In genomic region chr15:70492240-70493177, GRCh38 we compare ENCODE assay signal across 1 cellular context.
TF ChIP-seq lines count a peak whose summit lies in the region.

No MANE protein-coding gene starts in this region.

TF ChIP-seq in A549, 52 proteins besides CTCF, POLR2A, EP300 and RAD21 (continued from another document):
- TF ChIP-seq CHD4 (IDR thresholded peaks at IDR 0.05; ENCODE audit: borderline replicate concordance), result no peak
- 0 out of 2 replicates have a peak, but pooled peaks have one; percentile 23 for TF ChIP-seq MYC (IDR thresholded peaks at IDR 0.05; ENCODE audit: borderline replicate concordance, low read length)
- no peak for TF ChIP-seq KDM1A (IDR thresholded peaks at IDR 0.05; ENCODE audit: low read depth)
- TF ChIP-seq NPAS2 (CRISPR knock-in tag; IDR thresholded peaks at IDR 0.05; ENCODE audit: borderline replicate concordance), result no peak
- TF ChIP-seq CHD2 (IDR thresholded peaks at IDR 0.05; ENCODE audit: low read length, partially characterized antibody), result no peak
- TF ChIP-seq MAX (IDR thresholded peaks at IDR 0.05), result 0 out of 2 replicates have a peak, but pooled peaks have one; percentile 40
- TF ChIP-seq ELK1 (IDR thresholded peaks at IDR 0.05; ENCODE audit: low read depth, low read length), result no peak
- TF ChIP-seq HMGXB4 (CRISPR knock-in tag; IDR thresholded peaks at IDR 0.05; ENCODE audit: borderline replicate concordance), result no peak
- no peak for TF ChIP-seq ZFP36 (IDR thresholded peaks at IDR 0.05; ENCODE audit: borderline replicate concordance, partially characterized antibody)
- TF ChIP-seq EHMT2 (IDR thresholded peaks at IDR 0.05; ENCODE audit: low read depth), result no peak
- no peak for TF ChIP-seq MAZ (IDR thresholded peaks at IDR 0.05; ENCODE audit: borderline replicate concordance, low read depth, low read length)
- TF ChIP-seq HDAC2 (IDR thresholded peaks at IDR 0.05), result no peak
- peak; percentile 51; the same call in 1 of the 2 replicates for TF ChIP-seq GATA3 (IDR thresholded peaks at IDR 0.05; ENCODE audit: borderline replicate concordance)
- TF ChIP-seq ZC3H11A (IDR thresholded peaks at IDR 0.05), result no peak
- TF ChIP-seq RARB (CRISPR knock-in tag; IDR thresholded peaks at IDR 0.05), result 0 out of 2 replicates have a peak, but pooled peaks have one; percentile 42
- TF ChIP-seq CBX2 (IDR thresholded peaks at IDR 0.05; ENCODE audit: borderline replicate concordance, low read depth), result no peak
- no peak for TF ChIP-seq SMC3 (IDR thresholded peaks at IDR 0.05)
- no peak for TF ChIP-seq USF2 (IDR thresholded peaks at IDR 0.05)
- TF ChIP-seq HOXA7 (CRISPR knock-in tag; IDR thresholded peaks at IDR 0.05), result no peak
- TF ChIP-seq RCOR1 (IDR thresholded peaks at IDR 0.05; ENCODE audit: low read depth, low read length), result no peak
- TF ChIP-seq HEYL (CRISPR knock-in tag; IDR thresholded peaks at IDR 0.05), result no peak
- TF ChIP-seq NR3C1 (IDR thresholded peaks at IDR 0.05), result no peak
- no peak for TF ChIP-seq RNF2 (IDR thresholded peaks at IDR 0.05; ENCODE audit: borderline replicate concordance, low read depth)
- no peak for TF ChIP-seq ZSCAN20 (CRISPR knock-in tag; IDR thresholded peaks at IDR 0.05)
- no peak for TF ChIP-seq CBX8 (IDR thresholded peaks at IDR 0.05)
- TF ChIP-seq JUN (IDR thresholded peaks at IDR 0.05), result peak in 1 of 2 experiments; percentile 28; a peak in 1 of 5 replicates
- 0 out of 2 replicates have a peak, but pooled peaks have one; percentile 33 for TF ChIP-seq E2F6 (IDR thresholded peaks at IDR 0.05; ENCODE audit: borderline replicate concordance, low read depth)
- no peak for TF ChIP-seq PBX3 (IDR thresholded peaks at IDR 0.05)
- no peak for TF ChIP-seq HES2 (IDR thresholded peaks at IDR 0.05)
- peak; percentile 81; the same call in 1 of the 2 replicates for TF ChIP-seq HOXB5 (CRISPR knock-in tag; IDR thresholded peaks at IDR 0.05)
- TF ChIP-seq ATOH8 (CRISPR knock-in tag; IDR thresholded peaks at IDR 0.05; ENCODE audit: low read depth), result peak; percentile 69; the same call in 1 of the 2 replicates
- peak; percentile 55; the same call in 1 of the 2 replicates for TF ChIP-seq EHF (CRISPR knock-in tag; IDR thresholded peaks at IDR 0.05)
- TF ChIP-seq KDM5A (IDR thresholded peaks at IDR 0.05), result no peak
- TF ChIP-seq SREBF2 (IDR thresholded peaks at IDR 0.05), result no peak
- TF ChIP-seq FOXS1 (CRISPR knock-in tag; IDR thresholded peaks at IDR 0.05), result peak; percentile 21; the same call in 1 of the 2 replicates
- TF ChIP-seq CEBPB (IDR thresholded peaks at IDR 0.05), result no peak
